ENCODE assay signal across 8 cellular contexts in the genomic region with DNA sequence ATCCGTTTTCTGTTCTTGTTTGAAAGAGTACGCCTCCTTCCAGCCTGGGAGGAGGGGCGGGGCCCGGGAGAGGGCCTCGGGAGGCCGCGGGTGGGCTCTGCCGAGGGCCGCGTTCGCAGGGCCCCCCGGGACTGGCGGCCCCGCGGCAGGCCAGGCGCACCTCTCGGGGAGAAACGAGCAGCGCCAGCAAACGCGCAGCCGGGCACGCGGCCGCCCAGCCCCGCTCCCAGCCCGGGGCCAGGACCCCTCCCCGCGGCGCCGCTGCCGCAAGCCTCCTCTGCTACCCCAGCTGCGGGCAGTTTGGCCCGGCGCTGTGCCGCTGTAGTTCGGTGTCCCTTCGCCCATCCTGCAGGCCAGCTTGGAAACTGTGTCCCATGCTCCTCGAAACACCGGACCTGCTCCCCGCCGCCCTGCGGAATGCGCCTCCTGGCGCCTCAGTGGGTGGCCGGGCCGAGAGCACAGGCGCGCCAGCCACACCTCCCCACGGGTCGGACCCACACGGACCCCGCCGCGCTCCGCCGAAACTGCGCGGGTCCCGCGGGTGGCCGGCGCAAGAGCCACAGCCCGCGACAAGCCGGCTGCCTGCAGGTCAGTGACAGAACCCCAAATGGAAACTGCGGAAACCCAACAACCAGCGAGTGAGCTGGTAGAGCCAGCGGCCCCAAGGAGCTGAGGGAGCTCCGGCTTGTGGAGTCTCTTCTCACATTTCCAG. TPM values are rescaled to one million over a fixed set of nuclear protein-coding genes. Genes with fewer than 3 reads are reported as not detected.
DNase-seq lines count a peak whose midpoint lies in the region; ATAC-seq and TF ChIP-seq lines count a peak whose summit lies in the region.

No MANE protein-coding gene starts in this region.

- peaks cover 67% of the 10 kb centered on the region for H3K27me3 Mint-ChIP-seq in activated CD4-positive, alpha-beta T cell treated with anti-CD3 and anti-CD28 coated beads, Interleukin-2, amount 10 ng/mL, durations not matched to agents 7 days and 5 days
- peaks cover 76% of the 10 kb centered on the region for H3K27me3 Mint-ChIP-seq in type B pancreatic cell

- no peak overlapping the region for H3K27ac Mint-ChIP-seq in activated CD4-positive, alpha-beta T cell treated with anti-CD3 and anti-CD28 coated beads, Interleukin-2, amount 10 ng/mL, durations not matched to agents 7 days and 5 days
- no peak overlapping the region for H3K27ac Mint-ChIP-seq in type B pancreatic cell

- H3K27ac ChIP-seq in brain microvascular endothelial cell: no peak overlapping the region
- H3K27ac ChIP-seq in lung (ENCODE audit: low read depth in 1 of 2, low read length in 1 of 2): peak overlapping the region in 1 of 2 donors; percentile 40

- H3K9me3 Mint-ChIP-seq in activated CD4-positive, alpha-beta T cell treated with anti-CD3 and anti-CD28 coated beads, Interleukin-2, amount 10 ng/mL, durations not matched to agents 7 days and 5 days: no peaks in the 10 kb centered on the region
- H3K9me3 Mint-ChIP-seq in type B pancreatic cell: no peaks in the 10 kb centered on the region

- H3K36me3 Mint-ChIP-seq in activated CD4-positive, alpha-beta T cell treated with anti-CD3 and anti-CD28 coated beads, Interleukin-2, amount 10 ng/mL, durations not matched to agents 7 days and 5 days (ENCODE audit: low read depth): peaks cover 2% of the 10 kb centered on the region
- H3K36me3 Mint-ChIP-seq in type B pancreatic cell: peaks cover 3% of the 10 kb centered on the region

- H3K4me3 ChIP-seq in brain microvascular endothelial cell (ENCODE audit: low read depth, low read length) (peak overlapping the region; percentile 51), lung (peak overlapping the region; percentile 16)

- peaks cover 26% of the 10 kb centered on the region for H3K4me1 Mint-ChIP-seq in activated CD4-positive, alpha-beta T cell treated with anti-CD3 and anti-CD28 coated beads, Interleukin-2, amount 10 ng/mL, durations not matched to agents 7 days and 5 days
- peaks cover 18% of the 10 kb centered on the region for H3K4me1 Mint-ChIP-seq in type B pancreatic cell (ENCODE audit: unreplicated experiment)

- WGBS in lung, 2 donors: 2 to 4% methylated on average over 37 to 70 of the region's 70 CpGs

- peak; percentile 5 for DNase-seq in activated CD4-positive, alpha-beta T cell treated with anti-CD3 and anti-CD28 coated beads, Interleukin-2, amount 10 ng/mL, durations not matched to agents 7 days and 5 days
- DNase-seq in activated CD4-positive, alpha-beta T cell treated with anti-CD3 and anti-CD28 coated beads, Interleukin-2, amount 50 U/mL, for 4 hours: no peak
- DNase-seq in brain microvascular endothelial cell: no peak
- DNase-seq in lung (ENCODE audit: low spot score): no peak
- no peak for DNase-seq in type B pancreatic cell (ENCODE audit: extremely low spot score, unreplicated experiment)
- DNase-seq in kidney glomerular epithelial cell (lab: John Stamatoyannopoulos, UW): no peak

- H3K4me3 Mint-ChIP-seq in activated CD4-positive, alpha-beta T cell treated with anti-CD3 and anti-CD28 coated beads, Interleukin-2, amount 10 ng/mL, durations not matched to agents 7 days and 5 days: peak overlapping the region; percentile 77
- H3K4me3 Mint-ChIP-seq in type B pancreatic cell: peak overlapping the region; percentile 91

- CTCF ChIA-PET in activated CD4-positive, alpha-beta T cell treated with anti-CD3 and anti-CD28 coated beads, Interleukin-2, amount 10 ng/mL, durations not matched to agents 7 days and 5 days (lab: Charles Lee): interaction anchor here (0.6 to 1.7 kb wide), 3 partner anchors 13 to 76 kb away, joined by 5 read pairs; no protein-coding TSS in a partner anchor

- H3K27me3 ChIP-seq in brain microvascular endothelial cell (replicated peaks) (peaks cover 34% of the 10 kb centered on the region), lung (ENCODE audit: control insufficient read depth, insufficient read depth) (no peaks in the 10 kb centered on the region)

- TF ChIP-seq CTCF in brain microvascular endothelial cell (IDR thresholded peaks at IDR 0.05; ENCODE audit: low read depth, low read length, missing control alignments) (no peak), lung (IDR thresholded peaks at IDR 0.05; ENCODE audit: control extremely low read depth, extremely low read depth) (no peak), type B pancreatic cell (conservative IDR thresholded peaks at IDR 0.05) (no peak)

- in situ Hi-C loops in brain microvascular endothelial cell (cut with HindIII; ENCODE audit: low pct_ligation_motif_present, low sequenced_read_pairs): no loop called here

- peaks cover 0 to 22% of the 10 kb centered on the region in 2 donors for H3K4me1 ChIP-seq in lung (ENCODE audit: control insufficient read depth in 2 of 2, insufficient read depth in 2 of 2, low read length in 2 of 2)

- POLR2A ChIA-PET in activated CD4-positive, alpha-beta T cell treated with anti-CD3 and anti-CD28 coated beads, Interleukin-2, amount 10 ng/mL, durations not matched to agents 7 days and 5 days (lab: Charles Lee): no interaction called here

- H3K36me3 ChIP-seq in brain microvascular endothelial cell (replicated peaks) (no peaks in the 10 kb centered on the region), lung (ENCODE audit: control insufficient read depth in 2 of 2, insufficient read depth in 2 of 2, low read length in 2 of 2) (no peaks in the 10 kb centered on the region)

- ATAC-seq in lung (ENCODE audit: insufficient read depth, low FRiP score) (no peak), HG03354 (IDR thresholded peaks at IDR 0.05; ENCODE audit: poor library complexity, severe bottlenecking, unreplicated experiment) (no peak), HG02623 (IDR thresholded peaks at IDR 0.05; ENCODE audit: unreplicated experiment) (no peak)

- no peaks in the 10 kb centered on the region for H3K9me3 ChIP-seq in lung (ENCODE audit: control insufficient read depth in 2 of 2, insufficient read depth in 1 of 2, low read length in 1 of 2)

RNA-seq across cellular contexts. Expression of a gene that starts 2.2 kb away (rescaled TPM):
- total RNA-seq in activated CD4-positive, alpha-beta T cell treated with anti-CD3 and anti-CD28 coated beads, Interleukin-2, amount 10 ng/mL, durations not matched to agents 7 days and 5 days: not detected
- total RNA-seq in lung: 10 to 100 TPM in 1 of 2 donors, 1 to 10 TPM in 1; 3.9 to 23.0 TPM
- polyA plus RNA-seq in lung: under 1 TPM; 0.49 to 0.71 TPM
- total RNA-seq in type B pancreatic cell (ENCODE audit: low replicate concordance): 1.4 and 2.8 TPM in 2 replicates
